In genomic region chrX:3370656-3371055, GRCh38 we compare ENCODE assay signal across 25 cellular contexts. TPM values are rescaled to one million over a fixed set of nuclear protein-coding genes. Genes with fewer than 3 reads are reported as not detected.
"Had no signal": no experiment of that assay in that cellular context is flagged by ENCODE, and none has a peak within 500 bp of the region (broad histone marks: within the 10 kb centered on the region; RNA-seq: fewer than 3 reads in every experiment).

No MANE protein-coding gene starts in this region.

- H3K4me1 Mint-ChIP-seq: endodermal cell; naive B cell; stimulated activated memory B cell treated with anti-CD40 and anti-IgM and Interleukin-4, amounts not matched to agents 10 μg/mL and 1 μg/mL and 100 μg/mL, for 72 hours had no signal

- H3K4me1 ChIP-seq: esophagus muscularis mucosa, parathyroid adenoma, prostate gland, sigmoid colon, testis, tibial nerve had no signal

- ATAC-seq: left colon; left ventricle myocardium superior; stimulated activated memory B cell treated with anti-CD40 and anti-IgM and Interleukin-4, amounts not matched to agents 10 μg/mL and 1 μg/mL and 100 μg/mL, for 72 hours had no signal

- H3K9ac ChIP-seq: parathyroid adenoma had no signal

- H3K27me3 Mint-ChIP-seq: naive B cell; stimulated activated memory B cell treated with anti-CD40 and anti-IgM and Interleukin-4, amounts not matched to agents 10 μg/mL and 1 μg/mL and 100 μg/mL, for 72 hours; stimulated activated naive CD8-positive, alpha-beta T cell treated with anti-CD3 and anti-CD28 coated beads, Interleukin-15, Interleukin-2, amounts not matched to agents 100 ng/mL and 50 ng/mL, for 24 hours had no signal

- H3K4me3 Mint-ChIP-seq: endodermal cell; naive B cell; nephron; stimulated activated memory B cell treated with anti-CD40 and anti-IgM and Interleukin-4, amounts not matched to agents 10 μg/mL and 1 μg/mL and 100 μg/mL, for 72 hours; stimulated activated naive CD8-positive, alpha-beta T cell treated with anti-CD3 and anti-CD28 coated beads, Interleukin-15, Interleukin-2, amounts not matched to agents 100 ng/mL and 50 ng/mL, for 24 hours had no signal

- H3K79me2 ChIP-seq: hepatocyte, parathyroid adenoma had no signal

- H3K27ac ChIP-seq: coronary artery, esophagus muscularis mucosa, hepatocyte, parathyroid adenoma, prostate gland, sigmoid colon, testis, tibial nerve had no signal

- H3K36me3 Mint-ChIP-seq: naive B cell; stimulated activated memory B cell treated with anti-CD40 and anti-IgM and Interleukin-4, amounts not matched to agents 10 μg/mL and 1 μg/mL and 100 μg/mL, for 72 hours had no signal

- H3K27me3 ChIP-seq: esophagus muscularis mucosa, hepatocyte, sigmoid colon, testis, tibial nerve had no signal

- H3K36me3 ChIP-seq: esophagus muscularis mucosa, prostate gland, sigmoid colon, tibial nerve had no signal

- H3K27ac Mint-ChIP-seq: endodermal cell; naive B cell; nephron; stimulated activated memory B cell treated with anti-CD40 and anti-IgM and Interleukin-4, amounts not matched to agents 10 μg/mL and 1 μg/mL and 100 μg/mL, for 72 hours; stimulated activated naive CD8-positive, alpha-beta T cell treated with anti-CD3 and anti-CD28 coated beads, Interleukin-15, Interleukin-2, amounts not matched to agents 100 ng/mL and 50 ng/mL, for 24 hours had no signal

- H3K4me2 ChIP-seq: hepatocyte had no signal

- H2AFZ ChIP-seq: hepatocyte, parathyroid adenoma had no signal

- H3K9me3 ChIP-seq: esophagus muscularis mucosa, prostate gland, sigmoid colon, testis, tibial nerve had no signal

- DNase-seq: central memory CD4-positive, alpha-beta T cell; effector CD4-positive, alpha-beta T cell; endodermal cell; foreskin melanocyte; head of caudate nucleus; left colon; left ventricle myocardium superior; mesendoderm; naive B cell; sigmoid colon; small intestine; stimulated activated CD4-positive, alpha-beta T cell treated with anti-CD3 and anti-CD28 coated beads, Interleukin-4, amount 100 ng/mL, for 24 hours; testis had no signal

- H3K4me3 ChIP-seq: coronary artery, esophagus muscularis mucosa, hepatocyte, lung, prostate gland, sigmoid colon, testis, tibial nerve had no signal

RNA-seq across cellular contexts. Expression of gene MXRA5, which starts 24.2 kb away (rescaled TPM):
- total RNA-seq: dermis microvascular lymphatic vessel endothelial cell, endothelial cell of umbilical vein had no signal
- polyA plus RNA-seq: endothelial cell of umbilical vein had no signal
